Comparison of ENCODE assay signal across 8 cellular contexts in the genomic region with DNA sequence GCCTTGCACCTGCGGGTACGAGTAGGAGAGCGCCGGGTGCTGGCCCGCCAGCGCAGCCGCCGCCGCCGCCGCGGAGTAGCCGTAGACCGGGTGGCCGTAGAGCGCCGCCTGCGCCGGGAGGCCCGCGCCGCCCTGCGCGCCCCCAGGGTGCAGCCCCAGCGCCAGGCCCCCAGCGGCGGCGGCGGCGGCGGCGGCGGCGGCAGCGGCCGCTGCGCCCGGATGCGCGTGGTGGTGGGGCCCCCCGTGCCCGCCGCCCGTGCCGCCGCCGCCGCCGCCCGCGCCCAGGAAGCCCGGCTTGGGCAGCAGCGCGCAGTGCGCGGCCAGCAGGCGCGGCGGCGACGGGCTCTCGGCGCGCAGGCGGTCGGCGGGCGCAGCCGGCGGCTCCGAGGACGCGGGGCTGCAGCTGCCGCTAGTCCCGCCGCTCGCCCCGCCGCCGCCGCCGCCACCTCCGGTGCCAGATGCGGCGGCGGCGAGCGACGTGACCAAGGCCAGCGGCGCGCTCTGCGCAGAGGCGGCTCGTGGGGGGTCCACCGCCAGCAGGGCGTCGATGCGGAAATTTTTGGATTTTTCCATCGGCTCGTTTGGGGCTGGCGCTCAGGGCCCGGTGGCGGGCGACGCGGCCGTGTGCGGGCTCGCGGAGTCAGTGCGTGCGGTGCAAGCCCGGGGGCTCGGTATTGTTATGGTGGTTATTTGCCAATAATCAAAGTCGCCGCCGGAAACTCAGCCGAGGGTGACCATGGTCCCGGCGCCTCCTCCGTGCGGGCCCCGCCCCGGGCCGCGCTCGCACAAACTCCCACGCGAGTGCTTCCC. TPM values are rescaled to one million over a fixed set of nuclear protein-coding genes. Genes with fewer than 3 reads are reported as not detected.
DNase-seq lines count a peak whose midpoint lies in the region; ATAC-seq, FAIRE-seq and TF ChIP-seq lines count a peak whose summit lies in the region.

No MANE protein-coding gene starts in this region.

- no peak overlapping the region for H3K27ac ChIP-seq in neuronal stem cell (replicated peaks; ENCODE audit: low read length)

- H3K27me3 ChIP-seq in bronchial epithelial cell (ENCODE audit: control insufficient read depth, insufficient read depth, low read length) (peaks cover 61% of the 10 kb centered on the region), neuronal stem cell (ENCODE audit: control insufficient read depth in 3 of 3, insufficient read depth in 3 of 3, low read depth in 1 of 3, low read length in 3 of 3) (peaks cover 75 to 98% (median 93%) of the 10 kb centered on the region in 3 experiments)

- H2BK5ac ChIP-seq in neuronal stem cell (ENCODE audit: low read length): peak overlapping the region; percentile 80

- peak overlapping the region; percentile 91 for H2AK5ac ChIP-seq in neuronal stem cell (ENCODE audit: low read depth, low read length)

- no peak for TF ChIP-seq CTCF in Calu3 (IDR thresholded peaks at IDR 0.05; ENCODE audit: unreplicated experiment)
- no peak for TF ChIP-seq CTCF in bronchial epithelial cell (IDR thresholded peaks at IDR 0.05; ENCODE audit: insufficient read depth, low read length, severe bottlenecking)
- no peak for TF ChIP-seq CTCF in D721Med (IDR thresholded peaks at IDR 0.05; ENCODE audit: insufficient read depth, missing control alignments)
- no peak for TF ChIP-seq CTCF in HFFc6 (IDR thresholded peaks at IDR 0.05)

- H3K79me1 ChIP-seq in neuronal stem cell (ENCODE audit: low read depth, low read length): no peaks in the 10 kb centered on the region

- CTCF ChIA-PET in Calu3 (lab: Charles Lee): interaction anchor here (0.8 to 1.3 kb wide), 2 partner anchors 126 to 1706 kb away, joined by 3 to 4 read pairs; no protein-coding TSS in a partner anchor

- H3K4me3 Mint-ChIP-seq in Calu3 (ENCODE audit: low read depth, unreplicated experiment) (peak overlapping the region; percentile 99), HFFc6 (no peak overlapping the region)

- H3K36me3 ChIP-seq in bronchial epithelial cell (ENCODE audit: control insufficient read depth, insufficient read depth, low read length): no peaks in the 10 kb centered on the region
- no peaks in the 10 kb centered on the region for H3K36me3 ChIP-seq in neuronal stem cell (replicated peaks in 1 of 2; ENCODE audit: control insufficient read depth in 2 of 2, insufficient read depth in 2 of 2, low read length in 2 of 2)

- H4K8ac ChIP-seq in neuronal stem cell (ENCODE audit: low read depth, low read length): peak overlapping the region; percentile 9

- no peak overlapping the region for H2BK12ac ChIP-seq in neuronal stem cell (ENCODE audit: low read length)

- peak overlapping the region; percentile 16 for H3K18ac ChIP-seq in neuronal stem cell (ENCODE audit: low read length)

- H3K36me3 Mint-ChIP-seq in Calu3 (ENCODE audit: insufficient read depth, unreplicated experiment) (peaks cover 52% of the 10 kb centered on the region), HFFc6 (ENCODE audit: low read depth) (no peaks in the 10 kb centered on the region)

- H3K14ac ChIP-seq in neuronal stem cell (ENCODE audit: low read length): no peak overlapping the region

- FAIRE-seq in bronchial epithelial cell (lab: Jason Lieb, UNC): no peak
- no peak for FAIRE-seq in D721Med (lab: Jason Lieb, UNC)

- no peak overlapping the region for H3K4ac ChIP-seq in neuronal stem cell (ENCODE audit: low read length)

- peaks cover 0 to 1% of the 10 kb centered on the region in 2 donors for H3K9me3 ChIP-seq in neuronal stem cell (replicated peaks in 1 of 2; ENCODE audit: control insufficient read depth in 2 of 2, insufficient read depth in 1 of 2, low read depth in 1 of 2, low read length in 2 of 2)

- H3K9ac ChIP-seq in neuronal stem cell (ENCODE audit: low read depth, low read length, poor library complexity): no peak overlapping the region

- H3K9me3 Mint-ChIP-seq in Calu3 (ENCODE audit: low read depth, unreplicated experiment): no peaks in the 10 kb centered on the region
- H3K9me3 Mint-ChIP-seq in HFFc6: no peaks in the 10 kb centered on the region

- BruUV-seq in Calu3 (replicated peaks; lab: Mats Ljungman, UMichigan): no TSS peak

- peaks cover 24% of the 10 kb centered on the region for H3K4me1 Mint-ChIP-seq in Calu3 (ENCODE audit: low read depth, unreplicated experiment)
- H3K4me1 Mint-ChIP-seq in HFFc6 (ENCODE audit: low read depth): no peaks in the 10 kb centered on the region

- no peak overlapping the region for H2BK120ac ChIP-seq in neuronal stem cell (ENCODE audit: low read depth, low read length)

- no peak overlapping the region for H4K91ac ChIP-seq in neuronal stem cell (ENCODE audit: low read depth, low read length, poor library complexity)

- H3K27ac Mint-ChIP-seq in Calu3 (ENCODE audit: unreplicated experiment): peak overlapping the region; percentile 94
- no peak overlapping the region for H3K27ac Mint-ChIP-seq in HFFc6

- intact Hi-C loops in Calu3 (cut with micrococcal nuclease; ENCODE audit: unreplicated experiment): loop anchor here (5.0 kb wide), 1 partner anchor 132 kb away; no protein-coding TSS in a partner anchor

- peaks cover 4 to 5% of the 10 kb centered on the region in 2 donors for H3K4me1 ChIP-seq in neuronal stem cell (ENCODE audit: control insufficient read depth in 2 of 2, insufficient read depth in 1 of 2, low read depth in 1 of 2, low read length in 2 of 2)

- no peak overlapping the region for H2BK15ac ChIP-seq in neuronal stem cell (ENCODE audit: low read length)

- H3K27me3 Mint-ChIP-seq in Calu3 (ENCODE audit: unreplicated experiment) (no peaks in the 10 kb centered on the region), HFFc6 (ENCODE audit: insufficient read depth) (peaks cover 58% of the 10 kb centered on the region)

- ATAC-seq in GM19455 (IDR thresholded peaks at IDR 0.05; ENCODE audit: unreplicated experiment) (peak; percentile 37), HG03442 (IDR thresholded peaks at IDR 0.05; ENCODE audit: unreplicated experiment) (peak; percentile 28)

- peak overlapping the region; percentile 98 for H2AFZ ChIP-seq in neuronal stem cell (ENCODE audit: low read length)

- peak overlapping the region; percentile 49 for H3K4me3 ChIP-seq in bronchial epithelial cell (ENCODE audit: low read depth, low read length)
- H3K4me3 ChIP-seq in neuronal stem cell (ENCODE audit: low read length in 2 of 2): peak overlapping the region; percentile 55 to 79

- H3K23ac ChIP-seq in neuronal stem cell (ENCODE audit: low read depth, low read length, poor library complexity): peak overlapping the region; percentile 95

- WGBS in neuronal stem cell (ENCODE audit: extremely low coverage in 2 of 2, insufficient read length in 2 of 2, insufficient replicate concordance in 1 of 2), 2 donors: no CpG with 5 or more reads among the region's 130 CpGs

- DNase-seq in Calu3 (peak; percentile 49), bronchial epithelial cell (ENCODE audit: low read depth) (no peak), neuronal stem cell (ENCODE audit: low spot score) (no peak), HCEC 1CT (no peak), D721Med (ENCODE audit: insufficient read length, low spot score) (no peak), HFFc6 (no peak)

- H3K4me2 ChIP-seq in neuronal stem cell (ENCODE audit: insufficient read depth, low read length, poor library complexity, severe bottlenecking): peak overlapping the region; percentile 90

RNA-seq across cellular contexts. Expression of a gene that starts 0.5 kb away (rescaled TPM):
- total RNA-seq in Calu3 (2022): 28.4 and 30.3 TPM in 2 replicates
- total RNA-seq in bronchial epithelial cell: 0.13 TPM in 1 of 2 replicates, not detected in the other
- not detected for polyA plus RNA-seq in neuronal stem cell (2013, experiment 1 of 2)
- 0.04 TPM for polyA plus RNA-seq in neuronal stem cell (2013, experiment 2 of 2)
- total RNA-seq in HFFc6 (2021; fragmentation: NEBNext Ultra II Directional; extraction: Animal tissue kit (Norgen Biotek cat#: 25700)): not detected

Comparison
In these comparisons a context has a peak if more than half of its experiments do, and no peak if none do; other contexts are left out.
1. RNA of a gene that starts 0.5 kb away (total RNA-seq): 28.4 to 30.3 TPM in Calu3; 0.13 TPM in bronchial epithelial cell and not detected in HFFc6; every median in the first group is over 10 times any median in the second.